Comparison of ENCODE assay signal across 14 cellular contexts in genomic region chr4:17619416-17620105, GRCh38. TPM values are rescaled to one million over a fixed set of nuclear protein-coding genes. Genes with fewer than 3 reads are reported as not detected.
DNase-seq lines count a peak whose midpoint lies in the region; ATAC-seq and TF ChIP-seq lines count a peak whose summit lies in the region.
"Had no signal": no experiment of that assay in that cellular context is flagged by ENCODE, and none has a peak within 500 bp of the region (broad histone marks: within the 10 kb centered on the region; RNA-seq: fewer than 3 reads in every experiment).

No MANE protein-coding gene starts in this region.

- H3K36me3 Mint-ChIP-seq in CD4-positive, CD25-positive, alpha-beta regulatory T cell: peaks cover 45% of the 10 kb centered on the region

- TF ChIP-seq CTCF in foreskin fibroblast (IDR thresholded peaks at IDR 0.05; ENCODE audit: low read depth, low read length) (no peak), upper lobe of left lung (IDR thresholded peaks at IDR 0.05) (no peak)

- no peaks in the 10 kb centered on the region for H3K9me3 ChIP-seq in CD4-positive, CD25-positive, alpha-beta regulatory T cell (ENCODE audit: control insufficient read depth in 2 of 2, low read length in 2 of 2)
- H3K9me3 ChIP-seq in GM23248 (ENCODE audit: low read depth): no peaks in the 10 kb centered on the region
- H3K9me3 ChIP-seq in adipocyte (ENCODE audit: control insufficient read depth, low read length): no peaks in the 10 kb centered on the region
- H3K9me3 ChIP-seq in upper lobe of left lung: no peaks in the 10 kb centered on the region
- H3K9me3 ChIP-seq in SJCRH30 (replicated peaks): no peaks in the 10 kb centered on the region
- H3K9me3 ChIP-seq: right lobe of liver, testis had no signal

- peaks cover 39% of the 10 kb centered on the region for H3F3A ChIP-seq in GM23248 (ENCODE audit: insufficient read depth)

- H2AFZ ChIP-seq in GM23248: no peak overlapping the region

- no peak for TF ChIP-seq EP300 in upper lobe of left lung (IDR thresholded peaks at IDR 0.05)

- no peak for DNase-seq in CD4-positive, CD25-positive, alpha-beta regulatory T cell
- DNase-seq in GM23248: peak; percentile 57
- DNase-seq in adipocyte (ENCODE audit: low read depth): peak; percentile 54
- peak; percentile 83 to 90 for DNase-seq in foreskin fibroblast
- DNase-seq in upper lobe of left lung: no peak
- DNase-seq in stimulated activated CD4-positive, alpha-beta T cell treated with anti-CD3 and anti-CD28 coated beads, Interleukin-2, amount 100 ng/mL, for 48 hours: no peak
- no peak for DNase-seq in SJCRH30
- DNase-seq: MM.1S, NCI-H446, right lobe of liver, testis had no signal

- H3K9ac ChIP-seq in GM23248 (peak overlapping the region; percentile 35; the same call in 1 of the 2 replicates), adipocyte (ENCODE audit: low read length) (peak overlapping the region; percentile 37)

- no peak overlapping the region for H3K27ac ChIP-seq in CD4-positive, CD25-positive, alpha-beta regulatory T cell (ENCODE audit: insufficient read depth, low read length, poor library complexity, severe bottlenecking)
- H3K27ac ChIP-seq in GM23248: peak overlapping the region; percentile 64
- no peak overlapping the region for H3K27ac ChIP-seq in upper lobe of left lung
- H3K27ac ChIP-seq in SJCRH30: no peak overlapping the region
- H3K27ac ChIP-seq: right lobe of liver, testis had no signal

- 27 to 32% methylated on average over 7 of the region's 7 CpGs for WGBS in GM23248 (ENCODE audit: low coverage in 1 of 2, low lambda C conversion rate in 2 of 2, missing lambda C conversion rate in 2 of 2), 2 experiments
- WGBS in upper lobe of left lung, 2 donors: 67 to 70% methylated on average over 7 of the region's 7 CpGs

- peaks cover 41% of the 10 kb centered on the region for H3K4me1 ChIP-seq in CD4-positive, CD25-positive, alpha-beta regulatory T cell (ENCODE audit: control insufficient read depth, insufficient read depth, low read length, poor library complexity, severe bottlenecking)
- H3K4me1 ChIP-seq in GM23248 (ENCODE audit: insufficient read depth) (peaks cover 29% of the 10 kb centered on the region), adipocyte (ENCODE audit: control insufficient read depth, insufficient read depth, low read length) (peaks cover 37% of the 10 kb centered on the region), upper lobe of left lung (peaks cover 29 to 43% (median 33%) of the 10 kb centered on the region in 4 donors), SJCRH30 (no peaks in the 10 kb centered on the region; the same call in 1 of the 2 replicates)

- H3K27me3 ChIP-seq in CD4-positive, CD25-positive, alpha-beta regulatory T cell (ENCODE audit: control insufficient read depth, insufficient read depth, low read length): no peaks in the 10 kb centered on the region
- H3K27me3 ChIP-seq in GM23248 (replicated peaks; ENCODE audit: insufficient read depth) (no peaks in the 10 kb centered on the region), adipocyte (replicated peaks; ENCODE audit: control insufficient read depth, insufficient read depth, low read length) (no peaks in the 10 kb centered on the region), upper lobe of left lung (no peaks in the 10 kb centered on the region), SJCRH30 (no peaks in the 10 kb centered on the region)
- H3K27me3 ChIP-seq: right lobe of liver, testis had no signal

- peaks cover 87% of the 10 kb centered on the region for H3K79me2 ChIP-seq in GM23248 (ENCODE audit: insufficient read depth)

- peak overlapping the region; percentile 30 for H3K4me3 ChIP-seq in CD4-positive, CD25-positive, alpha-beta regulatory T cell (ENCODE audit: low read depth, low read length)
- H3K4me3 ChIP-seq in GM23248: no peak overlapping the region
- peak overlapping the region; percentile 16 for H3K4me3 ChIP-seq in adipocyte (ENCODE audit: low read length)
- no peak overlapping the region for H3K4me3 ChIP-seq in foreskin fibroblast (ENCODE audit: low read depth in 1 of 2, low read length in 2 of 2)
- H3K4me3 ChIP-seq in upper lobe of left lung: no peak overlapping the region
- H3K4me3 ChIP-seq in SJCRH30: no peak overlapping the region
- H3K4me3 ChIP-seq: right lobe of liver, testis had no signal

- H3K27me3 Mint-ChIP-seq in CD4-positive, CD25-positive, alpha-beta regulatory T cell: peaks cover 5% of the 10 kb centered on the region

- peaks cover 8 to 63% (median 42%) of the 10 kb centered on the region in 4 donors for H3K4me1 Mint-ChIP-seq in CD4-positive, CD25-positive, alpha-beta regulatory T cell

- peak overlapping the region; percentile 15 to 58 (median 21) for H3K27ac Mint-ChIP-seq in CD4-positive, CD25-positive, alpha-beta regulatory T cell

- H3K4me3 Mint-ChIP-seq in CD4-positive, CD25-positive, alpha-beta regulatory T cell: peak overlapping the region in 3 of 4 donors; percentile 32 to 57 (median 35)

- no peak overlapping the region for H3K4me2 ChIP-seq in GM23248 (ENCODE audit: unreplicated experiment)

- H3K36me3 ChIP-seq in CD4-positive, CD25-positive, alpha-beta regulatory T cell (ENCODE audit: control insufficient read depth, insufficient read depth, low read length): peaks cover 65% of the 10 kb centered on the region
- H3K36me3 ChIP-seq in GM23248 (ENCODE audit: low read depth) (peaks cover 39% of the 10 kb centered on the region), adipocyte (ENCODE audit: control insufficient read depth, insufficient read depth, low read length, severe bottlenecking) (peaks cover 58% of the 10 kb centered on the region), upper lobe of left lung (peaks cover 35 to 75% (median 58%) of the 10 kb centered on the region in 4 donors), SJCRH30 (peaks cover 50% of the 10 kb centered on the region)

- TF ChIP-seq POLR2A in upper lobe of left lung (IDR thresholded peaks at IDR 0.05): no peak

- in situ Hi-C loops in GM23248 (cut with MboI): no loop called here

- ATAC-seq in CD4-positive, CD25-positive, alpha-beta regulatory T cell (ENCODE audit: low read depth in 2 of 2): no peak
- ATAC-seq in upper lobe of left lung (ENCODE audit: low FRiP score in 2 of 2) (no peak), GM21423 (IDR thresholded peaks at IDR 0.05; ENCODE audit: unreplicated experiment) (no peak)
- ATAC-seq: Panc1 had no signal

- no peaks in the 10 kb centered on the region for H3K9me3 Mint-ChIP-seq in CD4-positive, CD25-positive, alpha-beta regulatory T cell
- H3K9me3 Mint-ChIP-seq: brain had no signal

- 0 out of 2 replicates have a peak, but pooled peaks cover 16% of the 10 kb centered on the region for H4K20me1 ChIP-seq in GM23248 (ENCODE audit: insufficient read depth)

- no peaks in the 10 kb centered on the region for H3K9me2 ChIP-seq in GM23248 (ENCODE audit: insufficient read depth)

RNA-seq across cellular contexts. Expression of gene MED28, which starts 5.1 kb away (rescaled TPM):
- 61.6 TPM for total RNA-seq in CD4-positive, CD25-positive, alpha-beta regulatory T cell
- polyA plus RNA-seq in CD4-positive, CD25-positive, alpha-beta regulatory T cell: 10 to 100 TPM; 32.8 to 47.3 (median 44.9) TPM
- 3.9 and 4.8 TPM in 2 replicates for total RNA-seq in GM23248 (2014; rRNA removed; shearing (Covaris generic))
- 34.1 and 40.0 TPM in 2 replicates for polyA plus RNA-seq in GM23248 (2016; fragmentation: Nextera tagmentation; extraction: Ambion mirVana)
- total RNA-seq in upper lobe of left lung: 10 to 100 TPM; 14.7 to 56.2 (median 19.0) TPM
- 39.2 and 43.7 TPM in 2 replicates for total RNA-seq in SJCRH30 (2014; rRNA removed; shearing (Covaris generic))

RNA-seq across cellular contexts. Expression of gene LAP3, which starts 42.6 kb away (rescaled TPM):
- 65.4 TPM for total RNA-seq in CD4-positive, CD25-positive, alpha-beta regulatory T cell
- polyA plus RNA-seq in CD4-positive, CD25-positive, alpha-beta regulatory T cell: 10 to 100 TPM; 50.9 to 68.5 (median 62.8) TPM
- 63.6 and 75.4 TPM in 2 replicates for total RNA-seq in GM23248 (2014; rRNA removed; shearing (Covaris generic))
- polyA plus RNA-seq in GM23248 (2016; fragmentation: Nextera tagmentation; extraction: Ambion mirVana): 60.7 and 62.6 TPM in 2 replicates
- 100 to 1,000 TPM in 1 of 6 donors, 10 to 100 TPM in 5; 70.0 to 116 (median 94.3) TPM for total RNA-seq in upper lobe of left lung
- total RNA-seq in SJCRH30 (2014; rRNA removed; shearing (Covaris generic)): 58.3 and 61.5 TPM in 2 replicates

Comparison
In these comparisons a context has a peak if more than half of its experiments do, and no peak if none do; other contexts are left out.
1. DNase-seq: peak in GM23248 (single experiment), adipocyte (single experiment) and foreskin fibroblast (2 of 2); none in CD4-positive, CD25-positive, alpha-beta regulatory T cell (0 of 3), upper lobe of left lung (0 of 2), stimulated activated CD4-positive, alpha-beta T cell treated with anti-CD3 and anti-CD28 coated beads, Interleukin-2, amount 100 ng/mL, for 48 hours (0 of 2) and SJCRH30 (0 of 2).
2. H3K4me3 ChIP-seq: peak in CD4-positive, CD25-positive, alpha-beta regulatory T cell (single experiment) and adipocyte (single experiment); none in GM23248 (single experiment), foreskin fibroblast (0 of 2), upper lobe of left lung (0 of 4) and SJCRH30 (single experiment).